1 cellular context compared by ENCODE assay signal in the genomic region with DNA sequence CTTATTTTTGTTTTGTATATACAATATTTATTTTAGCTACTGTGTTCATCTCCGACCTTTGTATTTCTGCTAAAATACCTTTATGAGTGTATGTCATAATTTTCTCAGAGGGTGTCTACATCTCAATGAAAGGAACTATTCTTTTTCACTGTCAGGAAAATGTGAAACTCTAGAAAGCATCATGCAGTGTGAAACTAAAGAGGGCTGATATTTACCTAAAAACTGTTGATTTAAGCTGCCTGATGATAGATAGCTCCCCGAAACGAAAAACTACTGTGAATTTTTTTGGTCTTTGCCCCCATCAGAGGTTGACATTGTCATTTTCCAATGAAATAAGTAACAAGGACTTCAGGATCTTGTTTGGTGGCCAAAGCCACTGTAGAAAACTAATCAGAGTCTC.
TF ChIP-seq lines count a peak whose summit lies in the region.

No MANE protein-coding gene starts in this region.

TF ChIP-seq in HepG2, 621 proteins besides CTCF, POLR2A, EP300 and RAD21 (continued from another document):
- TF ChIP-seq, protein P1, sequence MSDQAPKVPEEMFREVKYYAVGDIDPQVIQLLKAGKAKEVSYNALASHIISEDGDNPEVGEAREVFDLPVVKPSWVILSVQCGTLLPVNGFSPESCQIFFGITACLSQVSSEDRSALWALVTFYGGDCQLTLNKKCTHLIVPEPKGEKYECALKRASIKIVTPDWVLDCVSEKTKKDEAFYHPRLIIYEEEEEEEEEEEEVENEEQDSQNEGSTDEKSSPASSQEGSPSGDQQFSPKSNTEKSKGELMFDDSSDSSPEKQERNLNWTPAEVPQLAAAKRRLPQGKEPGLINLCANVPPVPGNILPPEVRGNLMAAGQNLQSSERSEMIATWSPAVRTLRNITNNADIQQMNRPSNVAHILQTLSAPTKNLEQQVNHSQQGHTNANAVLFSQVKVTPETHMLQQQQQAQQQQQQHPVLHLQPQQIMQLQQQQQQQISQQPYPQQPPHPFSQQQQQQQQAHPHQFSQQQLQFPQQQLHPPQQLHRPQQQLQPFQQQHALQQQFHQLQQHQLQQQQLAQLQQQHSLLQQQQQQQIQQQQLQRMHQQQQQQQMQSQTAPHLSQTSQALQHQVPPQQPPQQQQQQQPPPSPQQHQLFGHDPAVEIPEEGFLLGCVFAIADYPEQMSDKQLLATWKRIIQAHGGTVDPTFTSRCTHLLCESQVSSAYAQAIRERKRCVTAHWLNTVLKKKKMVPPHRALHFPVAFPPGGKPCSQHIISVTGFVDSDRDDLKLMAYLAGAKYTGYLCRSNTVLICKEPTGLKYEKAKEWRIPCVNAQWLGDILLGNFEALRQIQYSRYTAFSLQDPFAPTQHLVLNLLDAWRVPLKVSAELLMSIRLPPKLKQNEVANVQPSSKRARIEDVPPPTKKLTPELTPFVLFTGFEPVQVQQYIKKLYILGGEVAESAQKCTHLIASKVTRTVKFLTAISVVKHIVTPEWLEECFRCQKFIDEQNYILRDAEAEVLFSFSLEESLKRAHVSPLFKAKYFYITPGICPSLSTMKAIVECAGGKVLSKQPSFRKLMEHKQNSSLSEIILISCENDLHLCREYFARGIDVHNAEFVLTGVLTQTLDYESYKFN (CRISPR knock-in tag; conservative IDR thresholded peaks at IDR 0.05): peak; percentile 40
- TF ChIP-seq SOX6 (IDR thresholded peaks at IDR 0.05) (no peak), SOX6 (CRISPR knock-in tag; IDR thresholded peaks at IDR 0.05) (peak; percentile 22; the same call in 1 of the 2 replicates), HOXA7 (CRISPR knock-in tag; IDR thresholded peaks at IDR 0.05) (no peak), SNRNP70 (IDR thresholded peaks at IDR 0.05; ENCODE audit: low read depth, low read length) (no peak), ZNF720 (CRISPR knock-in tag; IDR thresholded peaks at IDR 0.05) (no peak), ZNF354B (CRISPR knock-in tag; IDR thresholded peaks at IDR 0.05) (no peak), KLF16 (CRISPR knock-in tag; IDR thresholded peaks at IDR 0.05) (no peak)
- TF ChIP-seq, protein P2, sequence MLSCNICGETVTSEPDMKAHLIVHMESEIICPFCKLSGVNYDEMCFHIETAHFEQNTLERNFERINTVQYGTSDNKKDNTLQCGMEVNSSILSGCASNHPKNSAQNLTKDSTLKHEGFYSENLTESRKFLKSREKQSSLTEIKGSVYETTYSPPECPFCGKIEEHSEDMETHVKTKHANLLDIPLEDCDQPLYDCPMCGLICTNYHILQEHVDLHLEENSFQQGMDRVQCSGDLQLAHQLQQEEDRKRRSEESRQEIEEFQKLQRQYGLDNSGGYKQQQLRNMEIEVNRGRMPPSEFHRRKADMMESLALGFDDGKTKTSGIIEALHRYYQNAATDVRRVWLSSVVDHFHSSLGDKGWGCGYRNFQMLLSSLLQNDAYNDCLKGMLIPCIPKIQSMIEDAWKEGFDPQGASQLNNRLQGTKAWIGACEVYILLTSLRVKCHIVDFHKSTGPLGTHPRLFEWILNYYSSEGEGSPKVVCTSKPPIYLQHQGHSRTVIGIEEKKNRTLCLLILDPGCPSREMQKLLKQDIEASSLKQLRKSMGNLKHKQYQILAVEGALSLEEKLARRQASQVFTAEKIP (CRISPR knock-in tag; IDR thresholded peaks at IDR 0.05; ENCODE audit: borderline replicate concordance): no peak
- TF ChIP-seq, protein P3, sequence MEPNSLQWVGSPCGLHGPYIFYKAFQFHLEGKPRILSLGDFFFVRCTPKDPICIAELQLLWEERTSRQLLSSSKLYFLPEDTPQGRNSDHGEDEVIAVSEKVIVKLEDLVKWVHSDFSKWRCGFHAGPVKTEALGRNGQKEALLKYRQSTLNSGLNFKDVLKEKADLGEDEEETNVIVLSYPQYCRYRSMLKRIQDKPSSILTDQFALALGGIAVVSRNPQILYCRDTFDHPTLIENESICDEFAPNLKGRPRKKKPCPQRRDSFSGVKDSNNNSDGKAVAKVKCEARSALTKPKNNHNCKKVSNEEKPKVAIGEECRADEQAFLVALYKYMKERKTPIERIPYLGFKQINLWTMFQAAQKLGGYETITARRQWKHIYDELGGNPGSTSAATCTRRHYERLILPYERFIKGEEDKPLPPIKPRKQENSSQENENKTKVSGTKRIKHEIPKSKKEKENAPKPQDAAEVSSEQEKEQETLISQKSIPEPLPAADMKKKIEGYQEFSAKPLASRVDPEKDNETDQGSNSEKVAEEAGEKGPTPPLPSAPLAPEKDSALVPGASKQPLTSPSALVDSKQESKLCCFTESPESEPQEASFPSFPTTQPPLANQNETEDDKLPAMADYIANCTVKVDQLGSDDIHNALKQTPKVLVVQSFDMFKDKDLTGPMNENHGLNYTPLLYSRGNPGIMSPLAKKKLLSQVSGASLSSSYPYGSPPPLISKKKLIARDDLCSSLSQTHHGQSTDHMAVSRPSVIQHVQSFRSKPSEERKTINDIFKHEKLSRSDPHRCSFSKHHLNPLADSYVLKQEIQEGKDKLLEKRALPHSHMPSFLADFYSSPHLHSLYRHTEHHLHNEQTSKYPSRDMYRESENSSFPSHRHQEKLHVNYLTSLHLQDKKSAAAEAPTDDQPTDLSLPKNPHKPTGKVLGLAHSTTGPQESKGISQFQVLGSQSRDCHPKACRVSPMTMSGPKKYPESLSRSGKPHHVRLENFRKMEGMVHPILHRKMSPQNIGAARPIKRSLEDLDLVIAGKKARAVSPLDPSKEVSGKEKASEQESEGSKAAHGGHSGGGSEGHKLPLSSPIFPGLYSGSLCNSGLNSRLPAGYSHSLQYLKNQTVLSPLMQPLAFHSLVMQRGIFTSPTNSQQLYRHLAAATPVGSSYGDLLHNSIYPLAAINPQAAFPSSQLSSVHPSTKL (CRISPR knock-in tag; IDR thresholded peaks at IDR 0.05): peak; percentile 34; the same call in 1 of the 2 replicates
